17 cellular contexts compared by ENCODE assay signal in the genomic region with DNA sequence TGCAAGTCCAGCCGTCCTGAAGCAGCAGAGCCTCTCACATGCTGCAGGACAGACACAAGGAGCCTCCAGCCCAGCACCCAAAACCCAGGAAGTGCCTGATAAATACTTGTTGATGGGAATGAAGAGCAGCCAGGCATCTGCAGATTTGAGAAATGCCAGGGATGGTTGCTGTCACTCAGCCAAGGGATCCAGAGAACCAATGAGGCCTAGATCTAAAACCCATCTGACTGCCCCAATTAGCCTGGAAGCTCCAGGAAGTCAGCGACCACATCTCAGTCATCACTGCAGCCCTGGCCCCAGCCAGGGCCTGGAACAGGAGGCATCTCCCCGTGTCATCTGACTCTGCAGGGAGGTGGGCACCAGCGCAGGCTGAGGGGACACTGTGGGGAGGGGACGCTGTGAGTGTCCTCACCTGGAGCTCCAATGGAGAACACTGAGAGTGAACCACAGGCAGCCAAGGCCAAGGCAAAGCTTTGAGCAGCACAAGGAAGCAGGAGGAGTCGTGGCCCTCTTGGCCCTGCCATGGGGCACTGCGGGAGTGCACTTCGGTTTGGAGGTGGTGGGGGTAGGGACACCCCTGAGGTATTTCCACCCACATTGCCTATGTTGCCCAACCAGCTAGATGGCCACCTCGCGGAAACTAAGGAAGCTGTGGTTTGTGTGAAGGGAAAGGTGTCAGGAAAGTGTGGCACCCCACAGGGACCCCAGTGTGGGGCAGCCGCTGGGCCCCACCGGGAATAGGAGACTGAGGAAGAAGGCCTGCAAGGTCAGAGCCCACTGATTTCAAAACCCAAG.
"Had no signal": no experiment of that assay in that cellular context is flagged by ENCODE, and none has a peak within 500 bp of the region (broad histone marks: within the 10 kb centered on the region; RNA-seq: fewer than 3 reads in every experiment).

No MANE protein-coding gene starts in this region.

- DNase-seq: activated CD4-positive, alpha-beta T cell treated with anti-CD3 and anti-CD28 coated beads for 1 hour; activated CD8-positive, alpha-beta memory T cell treated with anti-CD3 and anti-CD28 coated beads, Interleukin-2, amount 50 U/mL, for 48 hours; activated CD8-positive, alpha-beta T cell treated with anti-CD3 and anti-CD28 coated beads for 36 hours; activated naive CD4-positive, alpha-beta T cell; activated naive CD8-positive, alpha-beta T cell treated with anti-CD3 and anti-CD28 coated beads, Interleukin-2, amount 50 U/mL, for 24 hours; dorsolateral prefrontal cortex; foreskin keratinocyte; left lung; mesenchymal stem cell; ovary; stimulated activated CD4-positive, alpha-beta T cell treated with anti-CD3 and anti-CD28 coated beads, Interleukin-15, amount 100 ng/mL, for 24 hours; stimulated activated CD4-positive, alpha-beta T cell treated with anti-CD3 and anti-CD28 coated beads, Interleukin-4, amount 100 ng/mL, for 24 hours; stimulated activated naive CD8-positive, alpha-beta T cell treated with anti-CD3 and anti-CD28 coated beads, Interleukin-15, amount 100 ng/mL, for 72 hours; testis; upper lobe of right lung had no signal

- H3K9me3 Mint-ChIP-seq: activated CD8-positive, alpha-beta T cell treated with anti-CD3 and anti-CD28 coated beads for 36 hours; activated naive CD8-positive, alpha-beta T cell treated with anti-CD3 and anti-CD28 coated beads, Interleukin-2, amount 50 U/mL, for 24 hours; nephron; stimulated activated naive CD8-positive, alpha-beta T cell treated with anti-CD3 and anti-CD28 coated beads, Interleukin-15, amount 100 ng/mL, for 72 hours had no signal

- H3K4me3 Mint-ChIP-seq: activated CD8-positive, alpha-beta T cell treated with anti-CD3 and anti-CD28 coated beads for 36 hours; activated naive CD8-positive, alpha-beta T cell treated with anti-CD3 and anti-CD28 coated beads, Interleukin-2, amount 50 U/mL, for 24 hours; nephron; stimulated activated naive CD8-positive, alpha-beta T cell treated with anti-CD3 and anti-CD28 coated beads, Interleukin-15, amount 100 ng/mL, for 72 hours had no signal

- ATAC-seq: activated CD8-positive, alpha-beta T cell treated with anti-CD3 and anti-CD28 coated beads for 36 hours; activated naive CD8-positive, alpha-beta T cell treated with anti-CD3 and anti-CD28 coated beads, Interleukin-2, amount 50 U/mL, for 24 hours; foreskin keratinocyte; left lung; stimulated activated naive CD8-positive, alpha-beta T cell treated with anti-CD3 and anti-CD28 coated beads, Interleukin-15, amount 100 ng/mL, for 72 hours; upper lobe of right lung had no signal

- H3K9me3 ChIP-seq: ascending aorta, left lung, ovary, testis, upper lobe of right lung had no signal

- H3K27ac ChIP-seq: ascending aorta, dorsolateral prefrontal cortex, foreskin keratinocyte, left lung, ovary, testis, upper lobe of right lung had no signal

- H3K4me3 ChIP-seq: ascending aorta, dorsolateral prefrontal cortex, left lung, ovary, testis, upper lobe of right lung had no signal

- H3K27me3 ChIP-seq: ascending aorta, dorsolateral prefrontal cortex, ovary, testis, upper lobe of right lung had no signal

- H3K36me3 ChIP-seq: ascending aorta, left lung, ovary, upper lobe of right lung had no signal

- H3K27ac Mint-ChIP-seq: activated CD8-positive, alpha-beta T cell treated with anti-CD3 and anti-CD28 coated beads for 36 hours; activated naive CD8-positive, alpha-beta T cell treated with anti-CD3 and anti-CD28 coated beads, Interleukin-2, amount 50 U/mL, for 24 hours; nephron had no signal

- H3K4me1 Mint-ChIP-seq: nephron had no signal

- H3K4me1 ChIP-seq: ascending aorta, foreskin keratinocyte, testis, upper lobe of right lung had no signal
